11 cellular contexts compared by ENCODE assay signal in the genomic region with DNA sequence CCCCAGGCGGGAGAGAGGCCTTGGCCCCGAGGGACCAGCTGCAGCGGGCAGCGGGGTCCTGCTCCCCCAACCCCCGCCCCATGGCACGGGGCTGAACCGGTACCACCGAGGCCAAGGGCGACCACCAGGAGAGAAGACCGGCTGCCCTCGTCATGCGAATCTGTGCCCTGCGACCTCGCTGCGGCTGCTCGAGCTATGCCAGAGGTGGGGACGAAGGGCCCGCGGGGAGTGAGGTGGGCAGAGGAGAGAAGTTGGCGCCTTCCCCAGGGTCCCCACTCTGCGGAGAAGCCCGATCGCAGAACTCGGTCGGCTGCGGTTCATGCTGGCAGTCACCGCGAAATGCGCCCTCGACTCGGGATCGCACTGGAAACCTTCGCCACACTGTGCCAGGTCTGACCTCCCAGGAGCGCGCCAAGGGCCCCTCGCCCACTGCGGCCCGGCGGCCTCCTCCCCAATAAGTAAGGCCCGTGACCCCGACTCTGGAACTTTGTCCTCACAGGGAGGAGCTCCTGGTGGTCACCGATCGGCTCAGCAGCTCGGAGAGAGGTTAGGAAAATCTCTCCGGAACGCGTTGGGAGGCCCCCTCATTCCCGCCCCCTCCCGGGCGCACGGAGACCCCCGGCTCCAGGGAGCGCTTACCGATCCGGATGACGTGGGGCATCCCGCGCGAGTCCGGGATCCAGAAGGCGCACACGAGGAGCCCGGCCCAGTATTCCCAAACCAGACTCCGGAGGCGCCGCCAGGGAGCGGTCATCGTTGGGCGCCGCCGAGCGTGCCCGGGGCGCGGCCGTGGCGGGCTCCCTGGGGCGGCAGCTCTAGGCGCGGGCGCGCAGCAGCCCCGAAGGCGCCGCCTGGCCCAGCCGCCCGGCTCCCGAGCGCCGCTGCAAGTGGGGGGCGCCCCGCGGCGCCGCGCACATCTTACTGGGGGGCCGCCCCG. TPM values are rescaled to one million over a fixed set of nuclear protein-coding genes. Genes with fewer than 3 reads are reported as not detected.
A peak's percentile ranks its signal among the peaks of the same experiment; 100 is the strongest.
DNase-seq lines count a peak whose midpoint lies in the region; TF ChIP-seq lines count a peak whose summit lies in the region.
"Had no signal": no experiment of that assay in that cellular context is flagged by ENCODE, and none has a peak within 500 bp of the region (broad histone marks: within the 10 kb centered on the region; RNA-seq: fewer than 3 reads in every experiment).

No MANE protein-coding gene starts in this region.

- H3K4me1 ChIP-seq in BLaER1 (peaks cover 57% of the 10 kb centered on the region), ES-I3 (ENCODE audit: insufficient read depth, low read length) (peaks cover 16% of the 10 kb centered on the region), neural progenitor cell (peaks cover 85% of the 10 kb centered on the region)
- no peaks in the 10 kb centered on the region for H3K4me1 ChIP-seq in CD8-positive, alpha-beta memory T cell (ENCODE audit: insufficient read depth, low read length)
- H3K4me1 ChIP-seq: SJSA1 had no signal

- POLR2A ChIA-PET in CD8-positive, alpha-beta memory T cell (lab: Charles Lee): no interaction called here

- H3K27me3 Mint-ChIP-seq in neural progenitor cell (ENCODE audit: insufficient read depth, low read depth): peaks cover 62% of the 10 kb centered on the region
- peaks cover 26 to 63% of the 10 kb centered on the region in 2 donors for H3K27me3 Mint-ChIP-seq in CD8-positive, alpha-beta memory T cell

- H3K36me3 Mint-ChIP-seq in neural progenitor cell: no peaks in the 10 kb centered on the region
- H3K36me3 Mint-ChIP-seq in CD8-positive, alpha-beta memory T cell: peaks cover 0 to 2% (median 0%) of the 10 kb centered on the region in 3 donors

- H3K4me3 Mint-ChIP-seq in neural progenitor cell: peak overlapping the region; percentile 46
- no peak overlapping the region for H3K4me3 Mint-ChIP-seq in CD8-positive, alpha-beta memory T cell
- H3K4me3 Mint-ChIP-seq: dendritic cell treated with granulocyte-macrophage colony-stimulating factor and Interleukin-4, amounts not matched to agents 40 ng/mL and 50 ng/mL, for 4 days had no signal

- H3K27me3 ChIP-seq in BLaER1 (peaks cover 100% of the 10 kb centered on the region), neural progenitor cell (peaks cover 87% of the 10 kb centered on the region)
- H3K27me3 ChIP-seq in CD8-positive, alpha-beta memory T cell (ENCODE audit: insufficient read depth, low read length, poor library complexity, severe bottlenecking): peaks cover 12% of the 10 kb centered on the region

- no peaks in the 10 kb centered on the region for H3K9me3 ChIP-seq in BLaER1
- no peaks in the 10 kb centered on the region for H3K9me3 ChIP-seq in ES-I3 (ENCODE audit: control insufficient read depth, insufficient read depth, low read length)
- H3K9me3 ChIP-seq in neural progenitor cell (ENCODE audit: low read depth): no peaks in the 10 kb centered on the region
- no peaks in the 10 kb centered on the region for H3K9me3 ChIP-seq in CD8-positive, alpha-beta memory T cell (ENCODE audit: low read length)
- H3K9me3 ChIP-seq: SJSA1 had no signal

- no peaks in the 10 kb centered on the region for H3K36me3 ChIP-seq in BLaER1
- H3K36me3 ChIP-seq in ES-I3 (ENCODE audit: insufficient read depth, low read length): no peaks in the 10 kb centered on the region
- H3K36me3 ChIP-seq in neural progenitor cell: no peaks in the 10 kb centered on the region
- no peaks in the 10 kb centered on the region for H3K36me3 ChIP-seq in CD8-positive, alpha-beta memory T cell (ENCODE audit: insufficient read depth, low read length)
- H3K36me3 ChIP-seq: SJSA1 had no signal

- H3K27ac ChIP-seq in BLaER1: no peak overlapping the region
- no peak overlapping the region for H3K27ac ChIP-seq in neural progenitor cell
- H3K27ac ChIP-seq in CD8-positive, alpha-beta memory T cell (ENCODE audit: low read depth, low read length): no peak overlapping the region
- H3K27ac ChIP-seq: SJSA1 had no signal

- H3K4me1 Mint-ChIP-seq in neural progenitor cell: peaks cover 51% of the 10 kb centered on the region
- H3K4me1 Mint-ChIP-seq in CD8-positive, alpha-beta memory T cell: peaks cover 0 to 13% (median 0%) of the 10 kb centered on the region in 3 donors

- no peak overlapping the region for H3K9ac ChIP-seq in BLaER1
- H3K9ac ChIP-seq in ES-I3 (ENCODE audit: low read depth, low read length): peak overlapping the region; percentile 50; the same call in 1 of the 2 replicates
- no peak overlapping the region for H3K9ac ChIP-seq in neural progenitor cell

- peak overlapping the region; percentile 66 for H3K4me3 ChIP-seq in BLaER1
- H3K4me3 ChIP-seq in neural progenitor cell: peak overlapping the region; percentile 56
- no peak overlapping the region for H3K4me3 ChIP-seq in CD8-positive, alpha-beta memory T cell (ENCODE audit: low read length)
- H3K4me3 ChIP-seq: SJSA1 had no signal

- peaks cover 3% of the 10 kb centered on the region for H3K9me3 Mint-ChIP-seq in neural progenitor cell
- no peaks in the 10 kb centered on the region for H3K9me3 Mint-ChIP-seq in CD8-positive, alpha-beta memory T cell
- H3K9me3 Mint-ChIP-seq: dendritic cell treated with granulocyte-macrophage colony-stimulating factor and Interleukin-4, amounts not matched to agents 40 ng/mL and 50 ng/mL, for 4 days had no signal

- peak overlapping the region; percentile 84 for H3K4me2 ChIP-seq in BLaER1
- H3K4me2 ChIP-seq in neural progenitor cell: peak overlapping the region; percentile 88

- CTCF ChIA-PET in CD8-positive, alpha-beta memory T cell (lab: Charles Lee): no interaction called here

- H3K79me2 ChIP-seq in neural progenitor cell (ENCODE audit: low read depth): no peaks in the 10 kb centered on the region

- H3K27ac Mint-ChIP-seq in neural progenitor cell: no peak overlapping the region
- no peak overlapping the region for H3K27ac Mint-ChIP-seq in CD8-positive, alpha-beta memory T cell
- H3K27ac Mint-ChIP-seq: dendritic cell treated with granulocyte-macrophage colony-stimulating factor and Interleukin-4, amounts not matched to agents 40 ng/mL and 50 ng/mL, for 4 days had no signal

- H4K20me1 ChIP-seq in BLaER1: peaks cover 65% of the 10 kb centered on the region
- peaks cover 56% of the 10 kb centered on the region for H4K20me1 ChIP-seq in neural progenitor cell (ENCODE audit: low read depth)

- peaks cover 52% of the 10 kb centered on the region for H3F3A ChIP-seq in neural progenitor cell (ENCODE audit: low read depth)

- DNase-seq in astrocyte of the hippocampus (ENCODE audit: low read depth, low spot score) (peak; percentile 6), neural progenitor cell (ENCODE audit: low spot score) (peak; percentile 59), AML-193 (lab: John Stamatoyannopoulos, UW) (no peak), T1000 (lab: John Stamatoyannopoulos, UW) (no peak)
- no peak for DNase-seq in CD8-positive, alpha-beta memory T cell
- DNase-seq: naive B cell had no signal

- H2AFZ ChIP-seq in neural progenitor cell (replicated peaks): peak overlapping the region; percentile 50

- no peak for TF ChIP-seq CTCF in neural progenitor cell (IDR thresholded peaks at IDR 0.05)

RNA-seq across cellular contexts. Expression of a gene that starts 0.7 kb away (rescaled TPM):
- total RNA-seq in neural progenitor cell (ENCODE audit: low replicate concordance): 1.7 and 3.0 TPM in 2 replicates
- not detected for total RNA-seq in CD8-positive, alpha-beta memory T cell
- polyA plus RNA-seq in CD8-positive, alpha-beta memory T cell: not detected
- total RNA-seq: SJSA1 had no signal
- polyA plus RNA-seq: keratinocyte had no signal

Comparison
In these comparisons a context has a peak if more than half of its experiments do, and no peak if none do; other contexts are left out.
1. DNase-seq: peak in astrocyte of the hippocampus (single experiment) and neural progenitor cell (single experiment); none in AML-193 (0 of 2), T1000 (single experiment) and CD8-positive, alpha-beta memory T cell (0 of 5).